8 cellular contexts compared by ENCODE assay signal in genomic region chr19:9768175-9769112, GRCh38. TPM values are rescaled to one million over a fixed set of nuclear protein-coding genes. Genes with fewer than 3 reads are reported as not detected.
DNase-seq lines count a peak whose midpoint lies in the region; ATAC-seq and TF ChIP-seq lines count a peak whose summit lies in the region.

Gene ZNF846, minus strand, starts transcription at chr19:9768738. Its CDS starts 3,788 bp downstream, at chr19:9764950.

- H3K27me3 ChIP-seq in DND-41 (ENCODE audit: insufficient read depth, low read length, poor library complexity) (no peaks in the 10 kb centered on the region), Karpas-422 (ENCODE audit: low read length) (no peaks in the 10 kb centered on the region), fibroblast of lung (ENCODE audit: control insufficient read depth, insufficient read depth, low read length) (no peaks in the 10 kb centered on the region)
- no peaks in the 10 kb centered on the region for H3K27me3 ChIP-seq in naive thymus-derived CD4-positive, alpha-beta T cell (ENCODE audit: control insufficient read depth in 2 of 2, insufficient read depth in 2 of 2, low read length in 2 of 2)

- H3K4me1 ChIP-seq in DND-41 (ENCODE audit: insufficient read depth, low read length) (peaks cover 24% of the 10 kb centered on the region), Karpas-422 (ENCODE audit: low read length) (peaks cover 14% of the 10 kb centered on the region), fibroblast of lung (ENCODE audit: control insufficient read depth, extremely low read depth, insufficient read depth, low read length) (no peaks in the 10 kb centered on the region)
- H3K4me1 ChIP-seq in naive thymus-derived CD4-positive, alpha-beta T cell (ENCODE audit: control insufficient read depth in 2 of 2, insufficient read depth in 2 of 2, low read length in 2 of 2), result peaks cover 8 to 10% of the 10 kb centered on the region in 2 donors

- H4K20me1 ChIP-seq in DND-41 (ENCODE audit: insufficient read depth, low read length) (no peaks in the 10 kb centered on the region), Karpas-422 (ENCODE audit: insufficient read depth, low read depth, low read length) (no peaks in the 10 kb centered on the region), fibroblast of lung (ENCODE audit: control insufficient read depth, extremely low read depth, insufficient read depth, low read length) (no peaks in the 10 kb centered on the region)

- intact Hi-C loops in activated T-helper 2 cell treated with anti-CD3 and anti-CD28 coated beads, Interferon-gamma antibody, Interleukin-2, Interleukin-4, amounts not matched to agents 10 μg/mL and 5 μg/mL and 100 μg/mL, durations not matched to agents 14 hours and 24 hours and 36 hours (cut with micrococcal nuclease), result loop anchor here (1.0 to 10.0 kb wide), 6 partner anchors 17 to 459 kb away; partner anchors contain the start of genes ZNF121, ZNF561, ZNF562 and ZNF699
- intact Hi-C loops in naive thymus-derived CD4-positive, alpha-beta T cell (cut with micrococcal nuclease), result loop anchor here (1.0 to 5.0 kb wide), 12 partner anchors 17 to 936 kb away; partner anchors contain the start of genes FBXL12 (in 2 of the 2), ZNF561 (in 2 of the 2), MBD3L1 (in 1 of the 2) and PIN1 (in 1 of the 2)

- H3K27me3 Mint-ChIP-seq in activated T-helper 2 cell treated with anti-CD3 and anti-CD28 coated beads, Interferon-gamma antibody, Interleukin-2, Interleukin-4, amounts not matched to agents 10 μg/mL and 5 μg/mL and 100 μg/mL, durations not matched to agents 14 hours and 24 hours and 36 hours (ENCODE audit: low read depth), result no peaks in the 10 kb centered on the region
- no peaks in the 10 kb centered on the region for H3K27me3 Mint-ChIP-seq in naive thymus-derived CD4-positive, alpha-beta T cell
- H3K27me3 Mint-ChIP-seq in stimulated activated memory B cell treated with anti-CD40 and anti-IgM and Interleukin-4, amounts not matched to agents 10 μg/mL and 1 μg/mL and 100 μg/mL, for 72 hours, result no peaks in the 10 kb centered on the region

- H3K9me3 Mint-ChIP-seq in activated T-helper 2 cell treated with anti-CD3 and anti-CD28 coated beads, Interferon-gamma antibody, Interleukin-2, Interleukin-4, amounts not matched to agents 10 μg/mL and 5 μg/mL and 100 μg/mL, durations not matched to agents 14 hours and 24 hours and 36 hours, result peaks cover 23% of the 10 kb centered on the region
- peaks cover 2 to 20% (median 10%) of the 10 kb centered on the region in 11 donors for H3K9me3 Mint-ChIP-seq in naive thymus-derived CD4-positive, alpha-beta T cell
- peaks cover 10% of the 10 kb centered on the region for H3K9me3 Mint-ChIP-seq in stimulated activated memory B cell treated with anti-CD40 and anti-IgM and Interleukin-4, amounts not matched to agents 10 μg/mL and 1 μg/mL and 100 μg/mL, for 72 hours

- H3K36me3 ChIP-seq in DND-41 (ENCODE audit: insufficient read depth, low read length) (peaks cover 8% of the 10 kb centered on the region), Karpas-422 (ENCODE audit: insufficient read depth, low read length) (peaks cover 6% of the 10 kb centered on the region; the same call in 1 of the 2 replicates), fibroblast of lung (ENCODE audit: control insufficient read depth, insufficient read depth, low read length) (no peaks in the 10 kb centered on the region)
- peaks cover 0 to 15% (median 0%) of the 10 kb centered on the region in 3 experiments for H3K36me3 ChIP-seq in naive thymus-derived CD4-positive, alpha-beta T cell (ENCODE audit: control insufficient read depth in 2 of 3, insufficient read depth in 3 of 3, low read length in 3 of 3)

- ATAC-seq in DND-41 (ENCODE audit: insufficient read depth, low read depth), result peak; percentile 97
- peak; percentile 92 for ATAC-seq in GM21786 (IDR thresholded peaks at IDR 0.05; ENCODE audit: unreplicated experiment)
- peak; percentile 98 for ATAC-seq in naive thymus-derived CD4-positive, alpha-beta T cell
- peak; percentile 100 for ATAC-seq in stimulated activated memory B cell treated with anti-CD40 and anti-IgM and Interleukin-4, amounts not matched to agents 10 μg/mL and 1 μg/mL and 100 μg/mL, for 72 hours

- DNase-seq in DND-41, result peak; percentile 95
- DNase-seq in Karpas-422, result peak; percentile 99
- DNase-seq in RKO (ENCODE audit: low spot score), result peak; percentile 97
- DNase-seq in activated T-helper 2 cell treated with anti-CD3 and anti-CD28 coated beads, Interferon-gamma antibody, Interleukin-2, Interleukin-4, amounts not matched to agents 10 μg/mL and 5 μg/mL and 100 μg/mL, durations not matched to agents 14 hours and 24 hours and 36 hours (ENCODE audit: low spot score), result peak; percentile 90
- DNase-seq in fibroblast of lung (ENCODE audit: low read depth in 2 of 2), result peak; percentile 97
- DNase-seq in naive thymus-derived CD4-positive, alpha-beta T cell, result peak; percentile 83 to 94 (median 91)

- TF ChIP-seq CTCF in DND-41 (IDR thresholded peaks at IDR 0.05; ENCODE audit: borderline replicate concordance, extremely low read depth, low read length, poor library complexity, severe bottlenecking), result no peak
- no peak for TF ChIP-seq CTCF in fibroblast of lung (conservative IDR thresholded peaks at IDR 0.05 in 1 of 2, IDR thresholded peaks at IDR 0.05 in 1 of 2; ENCODE audit: low read depth in 1 of 2, low read length in 2 of 2)

- H2AFZ ChIP-seq in DND-41 (ENCODE audit: low read depth, low read length), result peak within 1 kb of the TSS; percentile 98
- peak within 1 kb of the TSS; percentile 88 for H2AFZ ChIP-seq in Karpas-422 (ENCODE audit: low read length)
- H2AFZ ChIP-seq in fibroblast of lung (ENCODE audit: low read length), result peak within 1 kb of the TSS; percentile 95

- peak within 1 kb of the TSS; percentile 87 for H3K4me3 Mint-ChIP-seq in activated T-helper 2 cell treated with anti-CD3 and anti-CD28 coated beads, Interferon-gamma antibody, Interleukin-2, Interleukin-4, amounts not matched to agents 10 μg/mL and 5 μg/mL and 100 μg/mL, durations not matched to agents 14 hours and 24 hours and 36 hours (ENCODE audit: low read depth)
- peak within 1 kb of the TSS; percentile 81 to 99 (median 95) for H3K4me3 Mint-ChIP-seq in naive thymus-derived CD4-positive, alpha-beta T cell
- peak within 1 kb of the TSS; percentile 92 for H3K4me3 Mint-ChIP-seq in stimulated activated memory B cell treated with anti-CD40 and anti-IgM and Interleukin-4, amounts not matched to agents 10 μg/mL and 1 μg/mL and 100 μg/mL, for 72 hours

- CTCF ChIA-PET in naive thymus-derived CD4-positive, alpha-beta T cell (lab: Charles Lee), result interaction anchor here (1.2 kb wide), 1 partner anchor 27 kb away, joined by 4 read pairs; no protein-coding TSS in a partner anchor

- H3K9ac ChIP-seq in DND-41 (ENCODE audit: low read depth, low read length) (peak within 1 kb of the TSS; percentile 94), Karpas-422 (ENCODE audit: low read length) (peak within 1 kb of the TSS; percentile 95), fibroblast of lung (ENCODE audit: insufficient read depth, low read length) (peak within 1 kb of the TSS; percentile 89)

- H3K9me2 ChIP-seq in Karpas-422 (replicated peaks; ENCODE audit: insufficient read depth, low read length), result no peaks in the 10 kb centered on the region

- H3K79me2 ChIP-seq in DND-41 (ENCODE audit: insufficient read depth, low read length), result peaks cover 28% of the 10 kb centered on the region
- peaks cover 17% of the 10 kb centered on the region for H3K79me2 ChIP-seq in Karpas-422 (ENCODE audit: low read length)
- H3K79me2 ChIP-seq in fibroblast of lung (ENCODE audit: control insufficient read depth, insufficient read depth, low read length), result no peaks in the 10 kb centered on the region

- H3K27ac Mint-ChIP-seq in activated T-helper 2 cell treated with anti-CD3 and anti-CD28 coated beads, Interferon-gamma antibody, Interleukin-2, Interleukin-4, amounts not matched to agents 10 μg/mL and 5 μg/mL and 100 μg/mL, durations not matched to agents 14 hours and 24 hours and 36 hours, result peak within 1 kb of the TSS; percentile 95
- peak within 1 kb of the TSS; percentile 92 to 100 (median 97) for H3K27ac Mint-ChIP-seq in naive thymus-derived CD4-positive, alpha-beta T cell
- H3K27ac Mint-ChIP-seq in stimulated activated memory B cell treated with anti-CD40 and anti-IgM and Interleukin-4, amounts not matched to agents 10 μg/mL and 1 μg/mL and 100 μg/mL, for 72 hours, result peak within 1 kb of the TSS; percentile 93

- H3K27ac ChIP-seq in DND-41 (ENCODE audit: low read length), result peak within 1 kb of the TSS; percentile 100
- H3K27ac ChIP-seq in Karpas-422 (ENCODE audit: low read length), result peak within 1 kb of the TSS; percentile 83
- H3K27ac ChIP-seq in fibroblast of lung (ENCODE audit: insufficient read depth, low read length), result peak within 1 kb of the TSS; percentile 92
- H3K27ac ChIP-seq in naive thymus-derived CD4-positive, alpha-beta T cell (ENCODE audit: low read depth, low read length), result peak within 1 kb of the TSS; percentile 93

- H3K4me1 Mint-ChIP-seq in activated T-helper 2 cell treated with anti-CD3 and anti-CD28 coated beads, Interferon-gamma antibody, Interleukin-2, Interleukin-4, amounts not matched to agents 10 μg/mL and 5 μg/mL and 100 μg/mL, durations not matched to agents 14 hours and 24 hours and 36 hours (ENCODE audit: low read depth), result peaks cover 8% of the 10 kb centered on the region
- H3K4me1 Mint-ChIP-seq in naive thymus-derived CD4-positive, alpha-beta T cell, result peaks cover 0 to 21% (median 9%) of the 10 kb centered on the region in 7 donors
- H3K4me1 Mint-ChIP-seq in stimulated activated memory B cell treated with anti-CD40 and anti-IgM and Interleukin-4, amounts not matched to agents 10 μg/mL and 1 μg/mL and 100 μg/mL, for 72 hours, result no peaks in the 10 kb centered on the region

- H3K4me3 ChIP-seq in DND-41 (ENCODE audit: low read depth in 1 of 2, low read length in 2 of 2) (peak within 1 kb of the TSS; percentile 96), Karpas-422 (ENCODE audit: low read length) (peak within 1 kb of the TSS; percentile 96), fibroblast of lung (replicated peaks in 1 of 4; ENCODE audit: control extremely low read depth in 1 of 4, insufficient read depth in 1 of 4, low read depth in 3 of 4, low read length in 4 of 4) (peak within 1 kb of the TSS; percentile 68 to 94 (median 77))
- H3K4me3 ChIP-seq in naive thymus-derived CD4-positive, alpha-beta T cell (ENCODE audit: low read length), result peak within 1 kb of the TSS; percentile 95

- H3K9me3 ChIP-seq in DND-41 (ENCODE audit: insufficient read depth, low read length, severe bottlenecking) (peaks cover 4% of the 10 kb centered on the region), Karpas-422 (ENCODE audit: low read length) (0 out of 2 replicates have a peak, but pooled peaks cover 3% of the 10 kb centered on the region), fibroblast of lung (ENCODE audit: control insufficient read depth, insufficient read depth, low read depth, low read length) (no peaks in the 10 kb centered on the region)
- peaks cover 0 to 10% (median 0%) of the 10 kb centered on the region in 3 experiments for H3K9me3 ChIP-seq in naive thymus-derived CD4-positive, alpha-beta T cell (ENCODE audit: control insufficient read depth in 2 of 3, low read length in 3 of 3)

- H3K36me3 Mint-ChIP-seq in activated T-helper 2 cell treated with anti-CD3 and anti-CD28 coated beads, Interferon-gamma antibody, Interleukin-2, Interleukin-4, amounts not matched to agents 10 μg/mL and 5 μg/mL and 100 μg/mL, durations not matched to agents 14 hours and 24 hours and 36 hours (ENCODE audit: low read depth), result peaks cover 20% of the 10 kb centered on the region
- peaks cover 13 to 28% (median 20%) of the 10 kb centered on the region in 5 donors for H3K36me3 Mint-ChIP-seq in naive thymus-derived CD4-positive, alpha-beta T cell
- H3K36me3 Mint-ChIP-seq in stimulated activated memory B cell treated with anti-CD40 and anti-IgM and Interleukin-4, amounts not matched to agents 10 μg/mL and 1 μg/mL and 100 μg/mL, for 72 hours, result peaks cover 22% of the 10 kb centered on the region

- H3K4me2 ChIP-seq in DND-41 (ENCODE audit: insufficient read depth, low read length) (peak within 1 kb of the TSS; percentile 97), Karpas-422 (ENCODE audit: low read depth, low read length, poor library complexity, severe bottlenecking) (peak within 1 kb of the TSS; percentile 87), fibroblast of lung (ENCODE audit: extremely low read depth, insufficient read depth, low read length) (peak within 1 kb of the TSS; percentile 73)

- POLR2A ChIA-PET in naive thymus-derived CD4-positive, alpha-beta T cell (lab: Charles Lee), result interaction anchor here (0.6 to 2.6 kb wide), 25 partner anchors 9 to 1998 kb away, joined by 3 to 20 read pairs (median 6); partner anchors contain the start of genes FBXL12, UBL5 and ZNF561

RNA-seq across cellular contexts. Expression of gene ZNF846, which starts in this region (rescaled TPM):
- 7.3 and 10.4 TPM in 2 replicates for total RNA-seq in Karpas-422 (2014; rRNA removed; shearing (Covaris generic); ENCODE audit: low replicate concordance)
- total RNA-seq in activated T-helper 2 cell treated with anti-CD3 and anti-CD28 coated beads, Interferon-gamma antibody, Interleukin-2, Interleukin-4, amounts not matched to agents 10 μg/mL and 5 μg/mL and 100 μg/mL, durations not matched to agents 14 hours and 24 hours and 36 hours, result 3.2 and 3.7 TPM in 2 replicates
- 11.8 and 20.8 TPM in 2 replicates for total RNA-seq in fibroblast of lung
- polyA plus RNA-seq in fibroblast of lung, result 6.2 and 7.4 TPM in 2 replicates
- 4.8 and 5.6 TPM in 2 replicates for polyA plus RNA-seq in fibroblast of lung (2012)
- 1.7 and 5.7 TPM in 2 replicates for polyA minus RNA-seq in fibroblast of lung (ENCODE audit: low replicate concordance)
- 10 to 100 TPM in 3 of 5 experiments, 1 to 10 TPM in 2; 5.1 to 24.8 (median 13.0) TPM for total RNA-seq in naive thymus-derived CD4-positive, alpha-beta T cell
- 10 to 100 TPM in 1 of 2 donors, 1 to 10 TPM in 1; 6.2 to 10.0 TPM for polyA plus RNA-seq in naive thymus-derived CD4-positive, alpha-beta T cell

Comparison
In these comparisons a context has a peak if more than half of its experiments do, and no peak if none do; other contexts are left out.
1. Peak in every context shown above with its lines: DNase-seq, ATAC-seq, H3K4me3 ChIP-seq and H3K27ac ChIP-seq.